Comparison of ENCODE assay signal across 1 cellular context in the genomic region with DNA sequence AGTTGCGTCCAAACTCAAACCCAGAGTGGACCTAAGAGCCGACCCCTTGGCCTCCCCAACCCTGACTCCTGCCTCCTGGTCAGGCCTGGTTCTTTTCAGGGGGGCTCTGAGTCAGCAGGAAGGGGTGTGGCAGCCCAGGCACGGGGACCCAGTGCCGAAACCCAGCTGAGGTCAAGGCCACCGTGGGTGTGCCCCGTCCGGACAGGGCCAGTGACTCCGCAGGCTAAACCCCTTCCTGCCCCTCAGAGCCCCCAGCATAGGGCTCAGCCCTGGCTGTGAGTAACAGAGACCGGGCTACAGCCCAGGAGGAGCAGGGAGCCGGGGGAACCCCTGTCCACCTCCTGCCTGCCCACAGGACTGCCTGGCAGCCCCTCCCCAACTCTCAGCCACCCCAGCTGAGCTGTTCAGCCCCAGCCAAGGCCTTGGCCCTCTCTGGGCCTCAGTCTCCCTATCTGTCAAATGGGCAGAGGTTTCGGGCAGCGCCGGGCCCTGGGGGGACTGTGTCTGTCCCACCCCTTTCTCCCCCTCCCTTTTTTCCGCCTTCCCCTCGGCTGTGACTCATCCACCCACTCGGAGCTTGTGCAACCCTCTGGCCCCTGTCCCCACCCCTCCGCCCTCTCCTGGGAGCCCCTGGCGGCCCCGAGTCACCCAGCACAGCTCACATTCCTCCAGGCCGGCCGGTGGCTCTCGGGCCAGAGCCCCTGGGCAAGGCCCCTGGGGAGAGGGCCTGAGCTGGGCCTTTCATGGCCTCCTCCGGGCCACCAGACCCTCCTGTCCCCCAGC.
TF ChIP-seq lines count a peak whose summit lies in the region.

No MANE protein-coding gene starts in this region.

TF ChIP-seq in GM23338, 12 proteins besides CTCF, POLR2A, EP300 and RAD21 (continued from another document):
- no peak for TF ChIP-seq ZNF462 (CRISPR knock-in tag; IDR thresholded peaks at IDR 0.05)
- TF ChIP-seq EZH2phosphoT487 (IDR thresholded peaks at IDR 0.05; ENCODE audit: unreplicated experiment) = no peak
- no peak for TF ChIP-seq NANOG (IDR thresholded peaks at IDR 0.05; ENCODE audit: borderline replicate concordance)
